Comparison of ENCODE assay signal across 12 cellular contexts in the genomic region with DNA sequence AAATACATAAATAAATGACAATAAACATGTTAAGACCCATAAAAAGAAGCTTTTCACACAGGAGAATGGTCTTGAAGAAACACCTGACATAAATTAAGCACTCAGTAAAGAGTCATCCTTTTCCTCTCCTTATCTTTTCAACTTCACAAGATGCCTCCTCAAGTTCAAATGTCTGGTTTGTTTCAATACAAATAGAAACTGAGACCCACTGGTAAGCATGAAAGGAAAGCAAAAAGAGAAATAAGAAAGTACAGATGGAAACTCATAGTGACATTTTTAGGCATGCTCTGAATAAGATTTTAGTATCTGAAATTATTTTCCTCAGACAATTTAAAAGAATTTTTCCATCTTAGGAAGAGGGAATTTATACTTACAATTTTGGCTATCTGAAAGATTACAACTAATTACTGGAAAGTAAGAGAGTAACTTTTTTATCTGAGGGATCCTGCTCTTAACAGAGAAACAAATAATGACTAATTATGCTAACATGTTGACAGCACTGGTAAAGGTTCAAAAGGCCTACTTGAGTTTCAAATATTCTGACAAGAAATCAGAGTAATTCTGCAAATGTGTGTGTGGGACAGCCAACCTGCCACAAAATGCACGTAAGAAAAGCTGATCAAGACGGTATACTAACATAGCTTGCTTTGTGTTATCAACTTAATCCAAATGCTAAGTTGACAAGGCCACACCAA.
"Had no signal": no experiment of that assay in that cellular context is flagged by ENCODE, and none has a peak within 500 bp of the region (broad histone marks: within the 10 kb centered on the region; RNA-seq: fewer than 3 reads in every experiment).

No MANE protein-coding gene starts in this region.

- ATAC-seq: activated CD4-positive, CD25-positive, alpha-beta regulatory T cell treated with anti-CD3 and anti-CD28 coated beads, Interleukin-2, amount 50 U/mL, for 24 hours; left cardiac atrium; pancreas; stimulated activated naive CD8-positive, alpha-beta T cell treated with anti-CD3 and anti-CD28 coated beads, Interleukin-15, amount 100 ng/mL, for 72 hours had no signal

- H3K27ac ChIP-seq: pancreas, thoracic aorta had no signal

- DNase-seq: activated effector memory CD4-positive, alpha-beta T cell treated with Interleukin-2 at 50 U/mL for 16 hours; activated T-cell treated with anti-CD3 and anti-CD28 coated beads, Interleukin-2, amount 50 U/mL, for 24 hours; amygdala; dermis blood vessel endothelial cell; endodermal cell; left cardiac atrium; naive B cell; pancreas; stimulated activated CD4-positive, alpha-beta T cell treated with anti-CD3 and anti-CD28 coated beads, Interleukin-4, amount 100 ng/mL, for 24 hours; stimulated activated naive CD8-positive, alpha-beta T cell treated with anti-CD3 and anti-CD28 coated beads, Interleukin-15, amount 100 ng/mL, for 72 hours had no signal

- H3K9me3 ChIP-seq: pancreas, thoracic aorta had no signal

- H3K4me3 ChIP-seq: pancreas, thoracic aorta had no signal

- H3K4me1 ChIP-seq: pancreas had no signal

- H3K36me3 ChIP-seq: pancreas, thoracic aorta had no signal
